Comparison of ENCODE assay signal across 20 cellular contexts in genomic region chr3:130601662-130602061, GRCh38.
A peak's percentile ranks its signal among the peaks of the same experiment; 100 is the strongest.
DNase-seq lines count a peak whose midpoint lies in the region; ATAC-seq and TF ChIP-seq lines count a peak whose summit lies in the region.
"Had no signal": no experiment of that assay in that cellular context is flagged by ENCODE, and none has a peak within 500 bp of the region (broad histone marks: within the 10 kb centered on the region; RNA-seq: fewer than 3 reads in every experiment).

No MANE protein-coding gene starts in this region.

- H3K4me1 ChIP-seq in SJCRH30 (peaks cover 18% of the 10 kb centered on the region), smooth muscle cell (ENCODE audit: low read depth) (no peaks in the 10 kb centered on the region), left lung (no peaks in the 10 kb centered on the region)
- H3K4me1 ChIP-seq: ascending aorta, HAP-1, heart right ventricle, right atrium auricular region had no signal

- H3K9ac ChIP-seq in smooth muscle cell (ENCODE audit: low read depth) = no peak overlapping the region

- WGBS in smooth muscle cell (ENCODE audit: low lambda C conversion rate) = 43% methylated on average over 3 of the region's 3 CpGs

- H3K4me3 ChIP-seq in SJCRH30 (peak overlapping the region; percentile 41), smooth muscle cell (no peak overlapping the region), left lung (no peak overlapping the region)
- H3K4me3 ChIP-seq: ascending aorta, coronary artery, HAP-1, heart right ventricle, right atrium auricular region had no signal

- ATAC-seq in left lung = no peak
- ATAC-seq: heart right ventricle; stimulated activated naive CD8-positive, alpha-beta T cell treated with anti-CD3 and anti-CD28 coated beads, Interleukin-15, amount 100 ng/mL, for 72 hours had no signal

- no peaks in the 10 kb centered on the region for H3F3A ChIP-seq in smooth muscle cell (ENCODE audit: low read depth)

- TF ChIP-seq CTCF in smooth muscle cell (IDR thresholded peaks at IDR 0.05; ENCODE audit: borderline replicate concordance, insufficient read depth, poor library complexity, severe bottlenecking) = no peak
- TF ChIP-seq CTCF in left lung (IDR thresholded peaks at IDR 0.05) = no peak

- no peaks in the 10 kb centered on the region for H3K36me3 ChIP-seq in SJCRH30
- H3K36me3 ChIP-seq in smooth muscle cell (ENCODE audit: low read depth) = no peaks in the 10 kb centered on the region
- H3K36me3 ChIP-seq in left lung = no peaks in the 10 kb centered on the region
- H3K36me3 ChIP-seq: ascending aorta, HAP-1, heart right ventricle, right atrium auricular region had no signal

- H3K79me2 ChIP-seq in smooth muscle cell (ENCODE audit: low read depth) = no peaks in the 10 kb centered on the region

- peak overlapping the region; percentile 82 for H3K27ac ChIP-seq in SJCRH30
- H3K27ac ChIP-seq in smooth muscle cell (ENCODE audit: low read depth) = no peak overlapping the region
- no peak overlapping the region for H3K27ac ChIP-seq in left lung
- H3K27ac ChIP-seq: ascending aorta, coronary artery, heart right ventricle, right atrium auricular region had no signal

- no peaks in the 10 kb centered on the region for H4K20me1 ChIP-seq in smooth muscle cell (ENCODE audit: low read depth)

- H3K9me3 ChIP-seq in SJCRH30 (replicated peaks) (peaks cover 3% of the 10 kb centered on the region; the same call in 1 of the 2 replicates), smooth muscle cell (replicated peaks; ENCODE audit: low read depth) (peaks cover 4% of the 10 kb centered on the region), left lung (peaks cover 0 to 8% of the 10 kb centered on the region in 2 donors)

- H3K27me3 ChIP-seq in SJCRH30 (no peaks in the 10 kb centered on the region), smooth muscle cell (ENCODE audit: low read depth) (no peaks in the 10 kb centered on the region), left lung (no peaks in the 10 kb centered on the region)
- H3K27me3 ChIP-seq: ascending aorta, heart right ventricle, right atrium auricular region had no signal

- peak overlapping the region; percentile 72 for H3K4me2 ChIP-seq in smooth muscle cell

- DNase-seq in NCI-H82 (lab: John Stamatoyannopoulos, UW) (peak; percentile 4), NCI-H82 treated with DMSO at 0.1 percent for 48 hours (lab: John Stamatoyannopoulos, UW; ENCODE audit: unreplicated experiment) (no peak), SJCRH30 (peak; percentile 68 to 92), fibroblast of peridontal ligament (ENCODE audit: extremely low read depth) (peak; percentile 5), smooth muscle cell (lab: John Stamatoyannopoulos, UW; ENCODE audit: unreplicated experiment) (no peak), SW480 (ENCODE audit: low spot score) (no peak), left lung (no peak)
- no peak for DNase-seq in activated effector memory CD4-positive, alpha-beta T cell treated with anti-CD3 and anti-CD28 coated beads, Interleukin-2, amount 50 U/mL, for 16 hours
- DNase-seq: activated CD8-positive, alpha-beta memory T cell treated with anti-CD3 and anti-CD28 coated beads, Interleukin-2, amount 50 U/mL, for 4 hours; activated gamma-delta T cell; C1 segment of cervical spinal cord; erythroblast; heart right ventricle; mesendoderm; NCI-H510A treated with DMSO at 0.1 percent for 48 hours; stimulated activated naive CD8-positive, alpha-beta T cell treated with anti-CD3 and anti-CD28 coated beads, Interleukin-15, amount 100 ng/mL, for 72 hours had no signal

- H2AFZ ChIP-seq in smooth muscle cell (ENCODE audit: low read depth) = peak overlapping the region; percentile 38

- intact Hi-C loops in left lung (cut with DNase I) = no loop called here

Comparison
In these comparisons a context has a peak if more than half of its experiments do, and no peak if none do; other contexts are left out.
1. DNase-seq: peak in NCI-H82 (single experiment), SJCRH30 (2 of 2) and fibroblast of peridontal ligament (single experiment); none in NCI-H82 treated with DMSO at 0.1 percent for 48 hours (single experiment), smooth muscle cell (single experiment), SW480 (single experiment), activated effector memory CD4-positive, alpha-beta T cell treated with anti-CD3 and anti-CD28 coated beads, Interleukin-2, amount 50 U/mL, for 16 hours (single experiment) and left lung (0 of 2).